Comparison of ENCODE assay signal across 28 cellular contexts in the genomic region with DNA sequence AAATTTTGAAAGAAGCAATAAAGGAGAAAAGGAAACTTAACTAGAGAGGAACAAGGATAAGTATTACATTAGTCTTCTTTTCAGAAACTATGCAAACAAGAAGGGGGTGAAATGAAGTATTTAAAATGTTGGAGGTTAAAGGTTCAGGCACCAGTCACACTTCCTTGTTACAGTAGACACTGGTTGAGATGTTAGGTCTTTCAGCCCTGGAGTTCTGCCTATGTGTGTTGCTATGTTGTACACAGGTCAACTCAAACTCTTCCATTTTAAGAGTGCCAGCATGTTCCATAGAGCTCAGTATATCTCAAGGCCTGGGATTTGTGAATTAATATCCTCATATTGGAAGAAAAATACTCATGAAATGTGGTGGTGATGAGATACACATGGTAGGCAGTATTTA. TPM values are rescaled to one million over a fixed set of nuclear protein-coding genes. Genes with fewer than 3 reads are reported as not detected.
"Had no signal": no experiment of that assay in that cellular context is flagged by ENCODE, and none has a peak within 500 bp of the region (broad histone marks: within the 10 kb centered on the region; RNA-seq: fewer than 3 reads in every experiment).

No MANE protein-coding gene starts in this region.

- ATAC-seq: K562, Panc1, PC-3, T-cell had no signal

- H3K9me3 ChIP-seq: SJSA1 had no signal

- H3K4me3 ChIP-seq: K562, SJSA1, SK-N-MC had no signal

- H3K27me3 ChIP-seq: SJSA1 had no signal

- H3K9ac ChIP-seq: KMS-11 had no signal

- H3K36me3 ChIP-seq: SJSA1 had no signal

- DNase-seq: Kasumi-1, MM.1S, NCI-H1048, NCI-H1105, NCI-H1417, NCI-H1436 treated with DMSO at 0.1 percent for 48 hours, NCI-H1694, NCI-H187 treated with DMSO at 0.1 percent for 48 hours, NCI-H2029 treated with DMSO at 0.1 percent for 48 hours, NCI-H2227 treated with DMSO at 0.1 percent for 48 hours, NCI-H524, NCI-H69, NCI-H774, PC-3, SHP77, T-cell had no signal

- FAIRE-seq: HTR-8/SVneo, K562 had no signal

- H3K27ac ChIP-seq: HL-60, KMS-11, RWPE1, SJSA1, SK-N-MC had no signal

- H3K4me2 ChIP-seq: KMS-11 had no signal

RNA-seq across cellular contexts. Expression of gene MS4A4A, which starts 6.0 kb away (rescaled TPM):
- total RNA-seq: NCI-H460, OCI-LY7, PC-3 had no signal
- polyA plus RNA-seq: IgD-negative memory B cell had no signal

RNA-seq across cellular contexts. Expression of gene MS4A4E, which starts 31.5 kb away (rescaled TPM):
- total RNA-seq: M059J, NCI-H460, OCI-LY7, PC-3, SJSA1 had no signal
- polyA plus RNA-seq: IgD-negative memory B cell had no signal

RNA-seq across cellular contexts. Expression of gene MS4A6E, which starts 52.6 kb away (rescaled TPM):
- total RNA-seq: K562, NCI-H460, OCI-LY7, PC-3, SJSA1, T-cell had no signal
- polyA plus RNA-seq: IgD-negative memory B cell had no signal
